ENCODE assay signal across 11 cellular contexts in genomic region chrX:41145920-41146608, GRCh38.
DNase-seq lines count a peak whose midpoint lies in the region; ATAC-seq, FAIRE-seq and TF ChIP-seq lines count a peak whose summit lies in the region.
"Had no signal": no experiment of that assay in that cellular context is flagged by ENCODE, and none has a peak within 500 bp of the region (broad histone marks: within the 10 kb centered on the region; RNA-seq: fewer than 3 reads in every experiment).

No MANE protein-coding gene starts in this region.

- TF ChIP-seq POLR2A in endothelial cell of umbilical vein (IDR thresholded peaks at IDR 0.05; ENCODE audit: low read depth, low read length) (no peak), tibial nerve (IDR thresholded peaks at IDR 0.05) (no peak)

- peaks cover 1% of the 10 kb centered on the region for H3K79me2 ChIP-seq in endothelial cell of umbilical vein (ENCODE audit: control insufficient read depth, insufficient read depth, low read length)

- no peaks in the 10 kb centered on the region for H3K9me1 ChIP-seq in endothelial cell of umbilical vein (replicated peaks; ENCODE audit: control insufficient read depth, extremely low read depth, insufficient read depth, low read length)

- H3K4me3 ChIP-seq in endothelial cell of umbilical vein (replicated peaks in 1 of 3; ENCODE audit: insufficient read depth in 1 of 3, low read depth in 1 of 3, low read length in 3 of 3) (no peak overlapping the region), tibial nerve (no peak overlapping the region)
- H3K4me3 ChIP-seq: BLaER1, HAP-1 had no signal

- H3K9me3 ChIP-seq in endothelial cell of umbilical vein (replicated peaks; ENCODE audit: control insufficient read depth, insufficient read depth, low read length) (no peaks in the 10 kb centered on the region), tibial nerve (no peaks in the 10 kb centered on the region)
- H3K9me3 ChIP-seq: BLaER1, HAP-1 had no signal

- H3K27ac Mint-ChIP-seq in activated CD8-positive, alpha-beta T cell treated with anti-CD3 and anti-CD28 coated beads for 36 hours, result peak overlapping the region; percentile 71
- H3K27ac Mint-ChIP-seq in activated CD8-positive, alpha-beta T cell treated with anti-CD3 and anti-CD28 coated beads, Interleukin-2, amount 10 ng/mL, durations not matched to agents 7 days and 5 days, result no peak overlapping the region

- no peak overlapping the region for H2AFZ ChIP-seq in endothelial cell of umbilical vein (ENCODE audit: low read depth, low read length)

- peaks cover 18% of the 10 kb centered on the region for H3K36me3 Mint-ChIP-seq in activated CD8-positive, alpha-beta T cell treated with anti-CD3 and anti-CD28 coated beads for 36 hours (ENCODE audit: low read depth)
- peaks cover 23% of the 10 kb centered on the region for H3K36me3 Mint-ChIP-seq in activated CD8-positive, alpha-beta T cell treated with anti-CD3 and anti-CD28 coated beads, Interleukin-2, amount 10 ng/mL, durations not matched to agents 7 days and 5 days (ENCODE audit: low read depth)

- ATAC-seq in activated CD8-positive, alpha-beta T cell treated with anti-CD3 and anti-CD28 coated beads for 36 hours, result peak; percentile 55
- no peak for ATAC-seq in activated CD8-positive, alpha-beta T cell treated with anti-CD3 and anti-CD28 coated beads, Interleukin-2, amount 10 ng/mL, durations not matched to agents 7 days and 5 days
- ATAC-seq: right cardiac atrium had no signal

- H3K27ac ChIP-seq in endothelial cell of umbilical vein (ENCODE audit: insufficient read depth, low read depth, low read length) (no peak overlapping the region), tibial nerve (no peak overlapping the region)
- H3K27ac ChIP-seq: BLaER1 had no signal

- TF ChIP-seq CTCF in activated CD8-positive, alpha-beta T cell treated with anti-CD3 and anti-CD28 coated beads for 36 hours (IDR thresholded peaks at IDR 0.05), result no peak
- TF ChIP-seq CTCF in endothelial cell of umbilical vein (IDR thresholded peaks at IDR 0.05; ENCODE audit: extremely low read depth in 1 of 2, insufficient read depth in 1 of 2, low read depth in 1 of 2, low read length in 2 of 2) (peak in 1 of 2 donors; percentile 2), tibial nerve (IDR thresholded peaks at IDR 0.05) (no peak)

- H3K9me3 Mint-ChIP-seq in activated CD8-positive, alpha-beta T cell treated with anti-CD3 and anti-CD28 coated beads for 36 hours, result no peaks in the 10 kb centered on the region
- no peaks in the 10 kb centered on the region for H3K9me3 Mint-ChIP-seq in activated CD8-positive, alpha-beta T cell treated with anti-CD3 and anti-CD28 coated beads, Interleukin-2, amount 10 ng/mL, durations not matched to agents 7 days and 5 days (ENCODE audit: insufficient read depth)

- no peaks in the 10 kb centered on the region for H4K20me1 ChIP-seq in endothelial cell of umbilical vein (replicated peaks; ENCODE audit: control insufficient read depth, extremely low read depth, insufficient read depth, low read length)

- FAIRE-seq in endothelial cell of umbilical vein (lab: Jason Lieb, UNC) (peak; percentile 90), frontal cortex (lab: Jason Lieb, UNC) (no peak)

- H3K27me3 ChIP-seq in endothelial cell of umbilical vein (ENCODE audit: control insufficient read depth in 2 of 2, insufficient read depth in 2 of 2, low read length in 2 of 2), result no peaks in the 10 kb centered on the region
- H3K27me3 ChIP-seq in tibial nerve, result no peaks in the 10 kb centered on the region

- no peak for DNase-seq in activated CD8-positive, alpha-beta T cell treated with anti-CD3 and anti-CD28 coated beads for 36 hours
- no peak for DNase-seq in activated CD8-positive, alpha-beta T cell treated with anti-CD3 and anti-CD28 coated beads, Interleukin-2, amount 10 ng/mL, durations not matched to agents 7 days and 5 days
- DNase-seq in NAMALWA (ENCODE audit: low spot score) (peak; percentile 7), endothelial cell of umbilical vein (ENCODE audit: low read depth, low spot score) (peak; percentile 69), pulmonary artery endothelial cell (ENCODE audit: low read depth, low spot score) (peak; percentile 27), COR-L47 (lab: John Stamatoyannopoulos, UW) (no peak), tibial nerve (ENCODE audit: low spot score in 2 of 2) (no peak), frontal cortex (ENCODE audit: low spot score in 2 of 2) (no peak)
- DNase-seq: right cardiac atrium had no signal

- BruUV-seq in endothelial cell of umbilical vein (replicated peaks; lab: Mats Ljungman, UMichigan), result no TSS peak

- TF ChIP-seq EP300 in tibial nerve (IDR thresholded peaks at IDR 0.05), result no peak

- H3K4me1 ChIP-seq in endothelial cell of umbilical vein (ENCODE audit: control insufficient read depth, extremely low read depth, insufficient read depth, low read length) (peaks cover 34% of the 10 kb centered on the region), tibial nerve (no peaks in the 10 kb centered on the region)
- H3K4me1 ChIP-seq: BLaER1, HAP-1 had no signal

- no peaks in the 10 kb centered on the region for H3K36me3 ChIP-seq in endothelial cell of umbilical vein (ENCODE audit: control insufficient read depth in 2 of 2, extremely low read depth in 1 of 2, insufficient read depth in 2 of 2, low read length in 2 of 2)
- H3K36me3 ChIP-seq in tibial nerve, result peaks cover 0 to 20% (median 0%) of the 10 kb centered on the region in 3 donors

- POLR2A ChIA-PET in activated CD8-positive, alpha-beta T cell treated with anti-CD3 and anti-CD28 coated beads for 36 hours (lab: Charles Lee), result no interaction called here
- POLR2A ChIA-PET in activated CD8-positive, alpha-beta T cell treated with anti-CD3 and anti-CD28 coated beads, Interleukin-2, amount 10 ng/mL, durations not matched to agents 7 days and 5 days (lab: Charles Lee), result no interaction called here
- POLR2A ChIA-PET in endothelial cell of umbilical vein (lab: Charles Lee), result no interaction called here

- WGBS in tibial nerve, 2 donors, result 91 to 94% methylated on average over 2 of the region's 2 CpGs

- peak overlapping the region; percentile 31 for H3K4me2 ChIP-seq in endothelial cell of umbilical vein (ENCODE audit: insufficient read depth, low read length)
- H3K4me2 ChIP-seq: BLaER1 had no signal

- CTCF ChIA-PET in activated CD8-positive, alpha-beta T cell treated with anti-CD3 and anti-CD28 coated beads for 36 hours (lab: Charles Lee), result interaction anchor here (0.6 kb wide), 1 partner anchor 513 kb away, joined by 3 read pairs; no protein-coding TSS in a partner anchor
- CTCF ChIA-PET in activated CD8-positive, alpha-beta T cell treated with anti-CD3 and anti-CD28 coated beads, Interleukin-2, amount 10 ng/mL, durations not matched to agents 7 days and 5 days (lab: Charles Lee), result interaction anchor here (1.1 kb wide), 1 partner anchor 29 kb away, joined by 5 read pairs; no protein-coding TSS in a partner anchor
- CTCF ChIA-PET in endothelial cell of umbilical vein (lab: Charles Lee), result interaction anchor here (0.7 to 1.2 kb wide), 4 partner anchors 8 to 494 kb away, joined by 3 to 5 read pairs (median 3); no protein-coding TSS in a partner anchor

- intact Hi-C loops in activated CD8-positive, alpha-beta T cell treated with anti-CD3 and anti-CD28 coated beads for 36 hours (cut with micrococcal nuclease), result no loop called here
- intact Hi-C loops in endothelial cell of umbilical vein (cut with micrococcal nuclease), result no loop called here

- no peak overlapping the region for H3K4me3 Mint-ChIP-seq in activated CD8-positive, alpha-beta T cell treated with anti-CD3 and anti-CD28 coated beads for 36 hours
- no peak overlapping the region for H3K4me3 Mint-ChIP-seq in activated CD8-positive, alpha-beta T cell treated with anti-CD3 and anti-CD28 coated beads, Interleukin-2, amount 10 ng/mL, durations not matched to agents 7 days and 5 days

- H3K27me3 Mint-ChIP-seq in activated CD8-positive, alpha-beta T cell treated with anti-CD3 and anti-CD28 coated beads for 36 hours, result no peaks in the 10 kb centered on the region
- H3K27me3 Mint-ChIP-seq in activated CD8-positive, alpha-beta T cell treated with anti-CD3 and anti-CD28 coated beads, Interleukin-2, amount 10 ng/mL, durations not matched to agents 7 days and 5 days (ENCODE audit: low read depth), result no peaks in the 10 kb centered on the region

- peaks cover 20% of the 10 kb centered on the region for H3K4me1 Mint-ChIP-seq in activated CD8-positive, alpha-beta T cell treated with anti-CD3 and anti-CD28 coated beads for 36 hours (ENCODE audit: low read depth)
- peaks cover 7% of the 10 kb centered on the region for H3K4me1 Mint-ChIP-seq in activated CD8-positive, alpha-beta T cell treated with anti-CD3 and anti-CD28 coated beads, Interleukin-2, amount 10 ng/mL, durations not matched to agents 7 days and 5 days (ENCODE audit: low read depth)

- no peak overlapping the region for H3K9ac ChIP-seq in endothelial cell of umbilical vein (replicated peaks; ENCODE audit: extremely low read depth, insufficient read depth, low read length)
- H3K9ac ChIP-seq: BLaER1 had no signal

- dilution Hi-C loops in endothelial cell of umbilical vein (cut with MboI; ENCODE audit: extremely low pct_ligation_motif_present, low sequenced_read_pairs), result no loop called here

TF ChIP-seq in endothelial cell of umbilical vein, 7 proteins besides CTCF, POLR2A, EP300 and RAD21:
- no peak for TF ChIP-seq EZH2 (IDR thresholded peaks at IDR 0.05; ENCODE audit: borderline replicate concordance, low read depth, low read length, severe bottlenecking)
- TF ChIP-seq, protein P1, sequence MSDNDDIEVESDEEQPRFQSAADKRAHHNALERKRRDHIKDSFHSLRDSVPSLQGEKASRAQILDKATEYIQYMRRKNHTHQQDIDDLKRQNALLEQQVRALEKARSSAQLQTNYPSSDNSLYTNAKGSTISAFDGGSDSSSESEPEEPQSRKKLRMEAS (IDR thresholded peaks at IDR 0.05; ENCODE audit: insufficient read depth, insufficient read length), result no peak
- TF ChIP-seq JUN (IDR thresholded peaks at IDR 0.05; ENCODE audit: borderline replicate concordance, insufficient read depth, insufficient read length, low read depth), result no peak
- no peak for TF ChIP-seq GATA2 (IDR thresholded peaks at IDR 0.05; ENCODE audit: insufficient read depth, insufficient read length, low read depth, low read length)
- peak; percentile 48 for TF ChIP-seq FOS (IDR thresholded peaks at IDR 0.05; ENCODE audit: borderline replicate concordance, insufficient read depth, low read length)
TF ChIP-seq in endothelial cell of umbilical vein: peak in this region for 1.

Comparison
In these comparisons a context has a peak if more than half of its experiments do, and no peak if none do; other contexts are left out.
1. DNase-seq: peak in NAMALWA (single experiment), endothelial cell of umbilical vein (single experiment) and pulmonary artery endothelial cell (single experiment); none in activated CD8-positive, alpha-beta T cell treated with anti-CD3 and anti-CD28 coated beads for 36 hours (single experiment), activated CD8-positive, alpha-beta T cell treated with anti-CD3 and anti-CD28 coated beads, Interleukin-2, amount 10 ng/mL, durations not matched to agents 7 days and 5 days (single experiment), COR-L47 (single experiment), tibial nerve (0 of 2) and frontal cortex (0 of 2).